10 cellular contexts compared by ENCODE assay signal in the genomic region with DNA sequence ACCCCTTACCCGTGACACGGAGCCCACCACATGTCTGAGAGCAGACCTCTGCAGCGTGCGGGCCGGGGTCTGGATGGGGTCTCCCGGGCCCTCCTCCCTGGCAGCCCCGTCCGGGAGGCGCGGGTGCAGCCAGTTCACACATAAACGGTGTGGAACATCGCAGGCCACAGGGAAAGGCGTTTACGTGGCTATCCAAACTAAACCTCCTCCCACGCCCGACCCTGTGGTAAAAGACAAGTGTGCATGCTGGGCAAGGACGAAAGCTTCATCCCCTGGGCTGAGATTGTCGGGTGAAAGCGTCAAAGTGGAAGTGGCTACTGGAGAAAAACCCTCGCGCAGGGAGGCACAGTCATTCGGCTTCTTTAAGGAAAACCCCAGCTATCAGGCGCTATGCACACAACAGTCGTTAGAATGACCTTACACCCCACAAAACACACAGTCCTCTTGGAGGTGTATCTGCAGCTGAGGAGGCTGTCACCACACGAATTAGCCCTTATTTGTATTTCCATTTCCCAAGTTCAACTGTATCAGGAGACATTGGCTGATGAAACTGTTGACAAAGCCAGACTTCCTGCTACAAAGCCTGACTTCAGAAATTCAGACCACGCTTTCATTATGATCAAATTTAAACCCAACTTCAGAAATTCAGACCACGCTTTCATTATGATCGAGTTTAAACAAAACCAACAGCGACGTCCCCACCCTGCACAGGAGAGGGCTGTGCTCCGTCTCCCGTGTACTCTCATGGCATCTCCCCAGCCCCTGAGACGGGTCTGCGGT. TPM values are rescaled to one million over a fixed set of nuclear protein-coding genes. Genes with fewer than 3 reads are reported as not detected.
DNase-seq lines count a peak whose midpoint lies in the region; ATAC-seq and TF ChIP-seq lines count a peak whose summit lies in the region.
"Had no signal": no experiment of that assay in that cellular context is flagged by ENCODE, and none has a peak within 500 bp of the region (broad histone marks: within the 10 kb centered on the region; RNA-seq: fewer than 3 reads in every experiment).

No MANE protein-coding gene starts in this region.

- H3K9me3 ChIP-seq in right cardiac atrium (ENCODE audit: control insufficient read depth, low read length): no peaks in the 10 kb centered on the region
- no peaks in the 10 kb centered on the region for H3K9me3 ChIP-seq in lower lobe of right lung
- H3K9me3 ChIP-seq: thoracic aorta had no signal

- peak overlapping the region; percentile 13 for H3K27ac Mint-ChIP-seq in activated naive CD8-positive, alpha-beta T cell treated with anti-CD3 and anti-CD28 coated beads for 36 hours
- peak overlapping the region; percentile 88 to 96 for H3K27ac Mint-ChIP-seq in stimulated activated naive CD8-positive, alpha-beta T cell treated with anti-CD3 and anti-CD28 coated beads, Interleukin-15, amount 100 ng/mL, for 72 hours

- peaks cover 1% of the 10 kb centered on the region for H3K36me3 Mint-ChIP-seq in activated naive CD8-positive, alpha-beta T cell treated with anti-CD3 and anti-CD28 coated beads for 36 hours

- H3K4me1 ChIP-seq in right cardiac atrium (ENCODE audit: control insufficient read depth, insufficient read depth, low read length): no peaks in the 10 kb centered on the region
- H3K4me1 ChIP-seq in lower lobe of right lung: no peaks in the 10 kb centered on the region

- H3K27ac ChIP-seq in right cardiac atrium (ENCODE audit: low read length) (no peak overlapping the region), lower lobe of right lung (no peak overlapping the region)

- peak in 1 of 2 donors; percentile 14 for ATAC-seq in right cardiac atrium
- ATAC-seq in left cardiac atrium: no peak
- peak; percentile 50 for ATAC-seq in HG02798 (IDR thresholded peaks at IDR 0.05; ENCODE audit: poor library complexity, unreplicated experiment)
- ATAC-seq in stimulated activated naive CD8-positive, alpha-beta T cell treated with anti-CD3 and anti-CD28 coated beads, Interleukin-15, amount 100 ng/mL, for 72 hours: peak; percentile 91
- ATAC-seq in lower lobe of right lung: no peak
- ATAC-seq in GM19467 (IDR thresholded peaks at IDR 0.05; ENCODE audit: unreplicated experiment): no peak

- H3K4me1 Mint-ChIP-seq in activated naive CD8-positive, alpha-beta T cell treated with anti-CD3 and anti-CD28 coated beads for 36 hours: peaks cover 17% of the 10 kb centered on the region
- H3K4me1 Mint-ChIP-seq in stimulated activated naive CD8-positive, alpha-beta T cell treated with anti-CD3 and anti-CD28 coated beads, Interleukin-15, amount 100 ng/mL, for 72 hours: peaks cover 31% of the 10 kb centered on the region

- H3K27me3 ChIP-seq in right cardiac atrium (ENCODE audit: control insufficient read depth, insufficient read depth): no peaks in the 10 kb centered on the region
- H3K27me3 ChIP-seq in lower lobe of right lung (ENCODE audit: low read depth): no peaks in the 10 kb centered on the region

- H3K4me3 ChIP-seq in right cardiac atrium (ENCODE audit: low read length) (no peak overlapping the region), lower lobe of right lung (no peak overlapping the region)

- no peaks in the 10 kb centered on the region for H3K36me3 ChIP-seq in lower lobe of right lung
- H3K36me3 ChIP-seq: thoracic aorta had no signal

- WGBS in right cardiac atrium: 83% methylated on average over 34 of the region's 34 CpGs

- no peak overlapping the region for H3K4me3 Mint-ChIP-seq in activated naive CD8-positive, alpha-beta T cell treated with anti-CD3 and anti-CD28 coated beads for 36 hours
- H3K4me3 Mint-ChIP-seq in stimulated activated naive CD8-positive, alpha-beta T cell treated with anti-CD3 and anti-CD28 coated beads, Interleukin-15, amount 100 ng/mL, for 72 hours: peak overlapping the region; percentile 56 to 62

- no peaks in the 10 kb centered on the region for H3K27me3 Mint-ChIP-seq in activated naive CD8-positive, alpha-beta T cell treated with anti-CD3 and anti-CD28 coated beads for 36 hours
- no peaks in the 10 kb centered on the region for H3K27me3 Mint-ChIP-seq in stimulated activated naive CD8-positive, alpha-beta T cell treated with anti-CD3 and anti-CD28 coated beads, Interleukin-15, amount 100 ng/mL, for 72 hours

- H3K9me3 Mint-ChIP-seq in activated naive CD8-positive, alpha-beta T cell treated with anti-CD3 and anti-CD28 coated beads for 36 hours: no peaks in the 10 kb centered on the region
- peaks cover 0 to 1% of the 10 kb centered on the region in 2 donors for H3K9me3 Mint-ChIP-seq in stimulated activated naive CD8-positive, alpha-beta T cell treated with anti-CD3 and anti-CD28 coated beads, Interleukin-15, amount 100 ng/mL, for 72 hours

- DNase-seq in right cardiac atrium: peak in 2 of 3 donors; percentile 41 to 46
- DNase-seq in left cardiac atrium: no peak
- DNase-seq in activated naive CD8-positive, alpha-beta T cell treated with anti-CD3 and anti-CD28 coated beads for 36 hours: peak; percentile 20
- DNase-seq in stimulated activated naive CD8-positive, alpha-beta T cell treated with anti-CD3 and anti-CD28 coated beads, Interleukin-15, amount 100 ng/mL, for 72 hours: peak; percentile 30 to 68
- DNase-seq in NCI-H1048 (lab: John Stamatoyannopoulos, UW): no peak
- DNase-seq in lower lobe of right lung: no peak
- DNase-seq: retina had no signal

- intact Hi-C loops in right cardiac atrium (cut with DNase I): no loop called here
- intact Hi-C loops in left cardiac atrium (cut with DNase I): no loop called here
- intact Hi-C loops in lower lobe of right lung (cut with DNase I): no loop called here

- no peak for TF ChIP-seq CTCF in lower lobe of right lung (IDR thresholded peaks at IDR 0.05)

RNA-seq across cellular contexts. Expression of a gene that starts 15.3 kb away (rescaled TPM):
- total RNA-seq in right cardiac atrium (1 to 10 TPM; 3.0 to 6.7 (median 4.5) TPM), left cardiac atrium (1 to 10 TPM; 4.6 to 7.6 TPM), lower lobe of right lung (26.0 TPM)
- polyA plus RNA-seq in right cardiac atrium: 3.6 TPM
- total RNA-seq in activated naive CD8-positive, alpha-beta T cell treated with anti-CD3 and anti-CD28 coated beads for 36 hours: under 1 TPM; 0.14 to 0.37 TPM

RNA-seq across cellular contexts. Expression of a gene that starts 56.8 kb away (rescaled TPM):
- total RNA-seq in right cardiac atrium (10 to 100 TPM in 3 of 4 donors, 1 to 10 TPM in 1; 8.9 to 13.2 (median 11.5) TPM), left cardiac atrium (10 to 100 TPM in 1 of 2 donors, 1 to 10 TPM in 1; 9.8 to 16.7 TPM), lower lobe of right lung (14.8 TPM)
- polyA plus RNA-seq in right cardiac atrium: 19.0 TPM
- 10 to 100 TPM; 22.0 to 23.6 TPM for total RNA-seq in activated naive CD8-positive, alpha-beta T cell treated with anti-CD3 and anti-CD28 coated beads for 36 hours

RNA-seq across cellular contexts. Expression of a gene that starts 58.9 kb away (rescaled TPM):
- total RNA-seq in right cardiac atrium: 10 to 100 TPM in 2 of 4 donors, 1 to 10 TPM in 2; 4.2 to 19.7 (median 14.1) TPM
- 17.3 TPM for polyA plus RNA-seq in right cardiac atrium
- 10 to 100 TPM in 1 of 2 donors, 1 to 10 TPM in 1; 9.0 to 17.7 TPM for total RNA-seq in left cardiac atrium
- total RNA-seq in activated naive CD8-positive, alpha-beta T cell treated with anti-CD3 and anti-CD28 coated beads for 36 hours: 1 to 10 TPM; 2.4 to 2.8 TPM
- 44.8 TPM for total RNA-seq in lower lobe of right lung

Comparison
In these comparisons a context has a peak if more than half of its experiments do, and no peak if none do; other contexts are left out.
1. DNase-seq: peak in right cardiac atrium (2 of 3), activated naive CD8-positive, alpha-beta T cell treated with anti-CD3 and anti-CD28 coated beads for 36 hours (single experiment) and stimulated activated naive CD8-positive, alpha-beta T cell treated with anti-CD3 and anti-CD28 coated beads, Interleukin-15, amount 100 ng/mL, for 72 hours (2 of 2); none in left cardiac atrium (single experiment), NCI-H1048 (single experiment) and lower lobe of right lung (single experiment).
2. ATAC-seq: peak in HG02798 (single experiment) and stimulated activated naive CD8-positive, alpha-beta T cell treated with anti-CD3 and anti-CD28 coated beads, Interleukin-15, amount 100 ng/mL, for 72 hours (single experiment); none in left cardiac atrium (0 of 2), lower lobe of right lung (0 of 2) and GM19467 (single experiment).